In the genomic region with DNA sequence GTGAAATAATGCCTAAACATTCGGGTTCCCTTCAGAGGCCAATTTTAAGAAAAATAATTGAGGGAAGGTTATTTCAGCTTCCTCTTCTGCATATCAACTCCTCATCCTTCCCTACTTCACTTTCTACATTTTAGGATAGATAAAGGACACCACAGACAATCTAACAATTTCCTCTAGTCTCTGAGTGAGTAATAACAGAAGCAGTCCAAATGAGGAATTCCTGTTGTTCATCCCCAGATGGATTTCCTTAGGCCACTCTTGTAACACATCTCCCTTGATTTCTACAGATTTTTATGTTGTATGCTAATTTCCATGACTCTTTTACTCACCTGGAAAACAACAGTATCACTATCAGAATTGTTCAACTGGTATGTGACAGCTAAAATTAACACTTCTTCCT, we compare ENCODE assay signal across 18 cellular contexts.
DNase-seq lines count a peak whose midpoint lies in the region; TF ChIP-seq lines count a peak whose summit lies in the region.
"Had no signal": no experiment of that assay in that cellular context is flagged by ENCODE, and none has a peak within 500 bp of the region (broad histone marks: within the 10 kb centered on the region; RNA-seq: fewer than 3 reads in every experiment).

No MANE protein-coding gene starts in this region.

- H3K4me1 Mint-ChIP-seq in HFFc6 (ENCODE audit: low read depth), result peaks cover 84% of the 10 kb centered on the region

- no peaks in the 10 kb centered on the region for H3K9me3 Mint-ChIP-seq in HFFc6
- H3K9me3 Mint-ChIP-seq: stimulated activated naive CD8-positive, alpha-beta T cell treated with anti-CD3 and anti-CD28 coated beads, Interleukin-15, Interleukin-2, amounts not matched to agents 100 ng/mL and 50 ng/mL, for 24 hours; T-helper 1 cell treated with Interleukin-12 subunit alpha and Interleukin-12 subunit beta and Interleukin-4 antibody, amounts not matched to agents 30 μg/mL and 1 μg/mL, for 36 hours had no signal

- H3K4me3 Mint-ChIP-seq in HFFc6, result peak overlapping the region; percentile 15
- H3K4me3 Mint-ChIP-seq: stimulated activated naive CD8-positive, alpha-beta T cell treated with anti-CD3 and anti-CD28 coated beads, Interleukin-15, Interleukin-2, amounts not matched to agents 100 ng/mL and 50 ng/mL, for 24 hours; T-helper 1 cell treated with Interleukin-12 subunit alpha and Interleukin-12 subunit beta and Interleukin-4 antibody, amounts not matched to agents 30 μg/mL and 1 μg/mL, for 36 hours had no signal

- no peak overlapping the region for H3K4me3 ChIP-seq in fibroblast of villous mesenchyme (ENCODE audit: low read depth, low read length)
- H3K4me3 ChIP-seq: left ventricle myocardium inferior, uterus had no signal

- DNase-seq in AG08395 (ENCODE audit: low spot score) (peak; percentile 31), HFFc6 (peak; percentile 49), SKM-1 treated with dmso at 0.1 percent for 144 hours (lab: John Stamatoyannopoulos, UW; ENCODE audit: unreplicated experiment) (peak; percentile 28), fibroblast of villous mesenchyme (ENCODE audit: low read depth) (peak; percentile 24), RWPE1 (ENCODE audit: low spot score) (no peak), KG1 (lab: John Stamatoyannopoulos, UW) (no peak), medulla oblongata (ENCODE audit: extremely low spot score) (no peak)
- DNase-seq in activated CD8-positive, alpha-beta memory T cell treated with anti-CD3 and anti-CD28 coated beads for 24 hours, result no peak
- DNase-seq: activated CD8-positive, alpha-beta memory T cell treated with anti-CD3 and anti-CD28 coated beads, Interleukin-2, amount 50 U/mL, for 4 hours; activated naive CD4-positive, alpha-beta T cell treated with Interleukin-2 at 50 U/mL for 16 hours; effector CD8-positive, alpha-beta T cell; foreskin melanocyte; left ventricle myocardium inferior; NCI-H2081 treated with DMSO at 0.1 percent for 48 hours; RPMI8226; uterus had no signal

- CTCF ChIA-PET in RWPE1 (lab: Yijun Ruan, JAX), result interaction anchor here (0.6 to 0.7 kb wide), 2 partner anchors 8 to 480 kb away, joined by 3 to 4 read pairs; no protein-coding TSS in a partner anchor

- H3K27me3 Mint-ChIP-seq in HFFc6 (ENCODE audit: insufficient read depth), result no peaks in the 10 kb centered on the region; the same call in none of the 2 replicates
- H3K27me3 Mint-ChIP-seq: stimulated activated naive CD8-positive, alpha-beta T cell treated with anti-CD3 and anti-CD28 coated beads, Interleukin-15, Interleukin-2, amounts not matched to agents 100 ng/mL and 50 ng/mL, for 24 hours had no signal

- no peak for TF ChIP-seq CTCF in HFFc6 (IDR thresholded peaks at IDR 0.05)
- TF ChIP-seq CTCF in fibroblast of villous mesenchyme (IDR thresholded peaks at IDR 0.05; ENCODE audit: insufficient read depth, low read depth, low read length), result no peak
- TF ChIP-seq CTCF in RWPE1 (conservative IDR thresholded peaks at IDR 0.05; ENCODE audit: low read depth), result no peak

- no peak overlapping the region for H3K27ac ChIP-seq in RWPE1
- H3K27ac ChIP-seq: left ventricle myocardium inferior, uterus had no signal

- no peaks in the 10 kb centered on the region for H3K36me3 Mint-ChIP-seq in HFFc6 (ENCODE audit: low read depth)

- POLR2A ChIA-PET in RWPE1 (lab: Yijun Ruan, JAX; ENCODE audit: low non-redundant PET), result no interaction called here

- H3K27ac Mint-ChIP-seq in HFFc6, result peak overlapping the region; percentile 83
- H3K27ac Mint-ChIP-seq: stimulated activated naive CD8-positive, alpha-beta T cell treated with anti-CD3 and anti-CD28 coated beads, Interleukin-15, Interleukin-2, amounts not matched to agents 100 ng/mL and 50 ng/mL, for 24 hours; T-helper 1 cell treated with Interleukin-12 subunit alpha and Interleukin-12 subunit beta and Interleukin-4 antibody, amounts not matched to agents 30 μg/mL and 1 μg/mL, for 36 hours had no signal

Comparison
In these comparisons a context has a peak if more than half of its experiments do, and no peak if none do; other contexts are left out.
1. DNase-seq: peak in AG08395 (single experiment), HFFc6 (single experiment), SKM-1 treated with dmso at 0.1 percent for 144 hours (single experiment) and fibroblast of villous mesenchyme (single experiment); none in RWPE1 (single experiment), activated CD8-positive, alpha-beta memory T cell treated with anti-CD3 and anti-CD28 coated beads for 24 hours (single experiment), KG1 (single experiment) and medulla oblongata (single experiment).